Comparison of ENCODE assay signal across 21 cellular contexts in the genomic region with DNA sequence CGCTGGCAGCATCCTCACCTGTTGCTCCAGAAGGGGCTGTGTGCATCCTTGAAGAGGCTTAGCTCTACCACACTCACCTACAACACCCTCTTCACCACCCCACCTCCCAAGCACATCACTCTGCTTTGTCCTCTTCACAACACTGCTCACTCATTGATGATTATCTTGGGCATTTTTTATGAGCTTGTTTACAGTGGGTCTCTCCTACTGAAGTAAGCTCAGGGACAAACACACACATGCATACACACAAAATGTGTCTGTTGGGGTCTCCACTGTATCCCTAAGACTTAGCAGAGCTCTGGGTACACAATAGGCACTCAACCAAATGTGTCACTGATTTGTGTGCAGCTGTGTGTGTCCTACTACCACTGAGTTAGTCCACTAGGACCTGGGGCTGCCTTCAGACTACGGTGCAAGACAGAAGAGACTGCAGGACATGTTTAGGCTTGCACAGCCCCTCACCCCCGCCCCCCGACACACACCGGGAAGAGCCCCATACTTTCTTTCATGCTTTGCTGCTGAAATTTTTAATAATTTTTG. TPM values are rescaled to one million over a fixed set of nuclear protein-coding genes. Genes with fewer than 3 reads are reported as not detected.
DNase-seq lines count a peak whose midpoint lies in the region; ATAC-seq, FAIRE-seq and TF ChIP-seq lines count a peak whose summit lies in the region.
"Had no signal": no experiment of that assay in that cellular context is flagged by ENCODE, and none has a peak within 500 bp of the region (broad histone marks: within the 10 kb centered on the region; RNA-seq: fewer than 3 reads in every experiment).

No MANE protein-coding gene starts in this region.

- H3K27me3 Mint-ChIP-seq in Caco-2 (ENCODE audit: insufficient read depth, unreplicated experiment), result no peaks in the 10 kb centered on the region
- H3K27me3 Mint-ChIP-seq in brain, result peaks cover 29% of the 10 kb centered on the region
- peaks cover 44% of the 10 kb centered on the region for H3K27me3 Mint-ChIP-seq in nephron progenitor cell (ENCODE audit: low read depth, poor library complexity)

- H3K9me2 ChIP-seq in OCI-LY7 (ENCODE audit: insufficient read depth, low read length), result no peaks in the 10 kb centered on the region

- DNase-seq in A549 (ENCODE audit: low read depth in 1 of 2, low spot score in 1 of 2) (no peak), Caco-2 (no peak), nephron progenitor cell (no peak), cerebellum (ENCODE audit: low spot score) (no peak), NCI-H1436 treated with DMSO at 0.1 percent for 48 hours (lab: John Stamatoyannopoulos, UW) (no peak), OCI-LY7 (ENCODE audit: low spot score) (no peak)
- DNase-seq: AML-193; Calu3; CD4-positive, alpha-beta memory T cell; DMS79 treated with DMSO at 0.1 percent for 48 hours; GF-D8; H9; IMR-90; KBM-7 had no signal

- TF ChIP-seq CTCF in A549 (IDR thresholded peaks at IDR 0.05) (no peak), Caco-2 (IDR thresholded peaks at IDR 0.05; ENCODE audit: insufficient read depth in 1 of 2, low read depth in 1 of 2, low read length in 1 of 2, severe bottlenecking in 1 of 2, unreplicated experiment in 1 of 2) (no peak), brain (conservative IDR thresholded peaks at IDR 0.05) (no peak), nephron progenitor cell (IDR thresholded peaks at IDR 0.05) (no peak), OCI-LY7 (conservative IDR thresholded peaks at IDR 0.05; ENCODE audit: low read length) (no peak)

- no peaks in the 10 kb centered on the region for H3K27me3 ChIP-seq in Caco-2 (replicated peaks; ENCODE audit: control insufficient read depth, insufficient read depth, low read length)

- H3K4me3 Mint-ChIP-seq in Caco-2 (ENCODE audit: unreplicated experiment) (peak overlapping the region; percentile 54), brain (peak overlapping the region in 4 of 5 experiments; percentile 22 to 68 (median 35)), nephron progenitor cell (peak overlapping the region; percentile 37)

- H3K4me3 ChIP-seq in A549 (no peak overlapping the region), Caco-2 (ENCODE audit: low read depth, low read length) (no peak overlapping the region), OCI-LY7 (ENCODE audit: low read depth, low read length, poor library complexity, severe bottlenecking) (no peak overlapping the region)
- H3K4me3 ChIP-seq: GM12878 had no signal

- H3K36me3 Mint-ChIP-seq in Caco-2 (ENCODE audit: insufficient read depth, unreplicated experiment) (peaks cover 6% of the 10 kb centered on the region), brain (no peaks in the 10 kb centered on the region), nephron progenitor cell (ENCODE audit: low read depth) (no peaks in the 10 kb centered on the region)
- H3K36me3 Mint-ChIP-seq: CD4-positive, alpha-beta memory T cell had no signal

- no peaks in the 10 kb centered on the region for H3K9me3 Mint-ChIP-seq in Caco-2 (ENCODE audit: unreplicated experiment)
- peaks cover 0 to 5% (median 0%) of the 10 kb centered on the region in 5 experiments for H3K9me3 Mint-ChIP-seq in brain
- H3K9me3 Mint-ChIP-seq in nephron progenitor cell, result peaks cover 52% of the 10 kb centered on the region

- CTCF ChIA-PET in A549 (lab: Yijun Ruan, JAX), result interaction anchor here (1.2 to 2.9 kb wide), 2 partner anchors 10 to 223 kb away, joined by 3 to 11 read pairs; no protein-coding TSS in a partner anchor
- CTCF ChIA-PET in Caco-2 (lab: Charles Lee), result no interaction called here
- CTCF ChIA-PET in OCI-LY7 (lab: Charles Lee; ENCODE audit: unreplicated experiment), result no interaction called here

- peak; percentile 92 for FAIRE-seq in A549 (lab: Jason Lieb, UNC)
- FAIRE-seq: A204.1, GM12878, H1 had no signal

- WGBS in A549 (ENCODE audit: missing lambda C conversion rate), result 73% methylated on average over 5 of the region's 5 CpGs

- POLR2A ChIA-PET in A549 (lab: Yijun Ruan, JAX) (no interaction called here), Caco-2 (lab: Charles Lee) (no interaction called here), OCI-LY7 (lab: Charles Lee) (no interaction called here)

- no peak overlapping the region for H3K27ac Mint-ChIP-seq in Caco-2 (ENCODE audit: unreplicated experiment)
- H3K27ac Mint-ChIP-seq in brain, result no peak overlapping the region
- no peak overlapping the region for H3K27ac Mint-ChIP-seq in nephron progenitor cell
- H3K27ac Mint-ChIP-seq: CD4-positive, alpha-beta memory T cell had no signal

- peaks cover 7% of the 10 kb centered on the region for H3K4me1 Mint-ChIP-seq in Caco-2 (ENCODE audit: low read depth, unreplicated experiment)
- H3K4me1 Mint-ChIP-seq in brain, result no peaks in the 10 kb centered on the region
- peaks cover 10% of the 10 kb centered on the region for H3K4me1 Mint-ChIP-seq in nephron progenitor cell
- H3K4me1 Mint-ChIP-seq: CD4-positive, alpha-beta memory T cell had no signal

- no peak for TF ChIP-seq RAD21 in A549 (conservative IDR thresholded peaks at IDR 0.05 in 1 of 2, IDR thresholded peaks at IDR 0.05 in 1 of 2)

- H3K4me2 ChIP-seq in A549 (peak overlapping the region; percentile 98), OCI-LY7 (ENCODE audit: low read length) (no peak overlapping the region)

- TF ChIP-seq POLR2A in A549 (IDR thresholded peaks at IDR 0.05; ENCODE audit: low read length), result no peak

- H3K79me2 ChIP-seq in OCI-LY7 (ENCODE audit: insufficient read depth, low read depth, low read length), result no peaks in the 10 kb centered on the region

- H3K36me3 ChIP-seq in Caco-2 (ENCODE audit: control insufficient read depth, insufficient read depth, low read length) (no peaks in the 10 kb centered on the region), OCI-LY7 (ENCODE audit: insufficient read depth, low read length) (no peaks in the 10 kb centered on the region)

- H4K20me1 ChIP-seq in OCI-LY7 (ENCODE audit: insufficient read depth, low read length), result no peaks in the 10 kb centered on the region

- ATAC-seq in A549, result no peak
- ATAC-seq in GM21529 (IDR thresholded peaks at IDR 0.05; ENCODE audit: unreplicated experiment), result no peak
- ATAC-seq: GM12878 had no signal

- no TSS peak for BruUV-seq in Caco-2 (replicated peaks; lab: Mats Ljungman, UMichigan)
- no TSS peak for BruUV-seq in OCI-LY7 (replicated peaks; lab: Mats Ljungman, UMichigan)

- H3K9me3 ChIP-seq in A549, result no peaks in the 10 kb centered on the region
- no peaks in the 10 kb centered on the region for H3K9me3 ChIP-seq in Caco-2
- H3K9me3 ChIP-seq in OCI-LY7 (ENCODE audit: low read length), result no peaks in the 10 kb centered on the region

- no peak overlapping the region for H2AFZ ChIP-seq in OCI-LY7 (ENCODE audit: low read length)

- intact Hi-C loops in Caco-2 (cut with micrococcal nuclease; ENCODE audit: unreplicated experiment), result loop anchor here (2.0 to 10.0 kb wide), 2 partner anchors 13 to 69 kb away; no protein-coding TSS in a partner anchor
- intact Hi-C loops in OCI-LY7 (cut with micrococcal nuclease; ENCODE audit: unreplicated experiment), result no loop called here

- TF ChIP-seq EP300 in A549 (IDR thresholded peaks at IDR 0.05), result no peak

- H3K27ac ChIP-seq in A549 (peak overlapping the region in 1 of 2 experiments; percentile 97; a peak in 3 of 6 replicates), OCI-LY7 (ENCODE audit: low read depth, low read length, poor library complexity, severe bottlenecking) (no peak overlapping the region)
- H3K27ac ChIP-seq: C4-2B, HL-60 had no signal

- H3K4me1 ChIP-seq in A549 (peaks cover 34% of the 10 kb centered on the region), Caco-2 (peaks cover 3% of the 10 kb centered on the region; the same call in 1 of the 2 replicates), OCI-LY7 (ENCODE audit: insufficient read depth, low read length, poor library complexity, severe bottlenecking) (no peaks in the 10 kb centered on the region)

TF ChIP-seq in A549, 52 proteins besides CTCF, POLR2A, EP300 and RAD21 (continues in another document):
- TF ChIP-seq CHD2 (IDR thresholded peaks at IDR 0.05; ENCODE audit: low read length, partially characterized antibody), result no peak
- no peak for TF ChIP-seq NR3C1 (IDR thresholded peaks at IDR 0.05)
- TF ChIP-seq, protein P1, sequence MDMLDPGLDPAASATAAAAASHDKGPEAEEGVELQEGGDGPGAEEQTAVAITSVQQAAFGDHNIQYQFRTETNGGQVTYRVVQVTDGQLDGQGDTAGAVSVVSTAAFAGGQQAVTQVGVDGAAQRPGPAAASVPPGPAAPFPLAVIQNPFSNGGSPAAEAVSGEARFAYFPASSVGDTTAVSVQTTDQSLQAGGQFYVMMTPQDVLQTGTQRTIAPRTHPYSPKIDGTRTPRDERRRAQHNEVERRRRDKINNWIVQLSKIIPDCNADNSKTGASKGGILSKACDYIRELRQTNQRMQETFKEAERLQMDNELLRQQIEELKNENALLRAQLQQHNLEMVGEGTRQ (IDR thresholded peaks at IDR 0.05), result no peak
- no peak for TF ChIP-seq HOXB5 (CRISPR knock-in tag; IDR thresholded peaks at IDR 0.05)
- no peak for TF ChIP-seq MAZ (IDR thresholded peaks at IDR 0.05; ENCODE audit: borderline replicate concordance, low read depth, low read length)
- no peak for TF ChIP-seq GATA3 (IDR thresholded peaks at IDR 0.05; ENCODE audit: borderline replicate concordance)
- TF ChIP-seq KDM1A (IDR thresholded peaks at IDR 0.05; ENCODE audit: low read depth), result no peak
- TF ChIP-seq PHF8 (IDR thresholded peaks at IDR 0.05; ENCODE audit: borderline replicate concordance, low read depth), result no peak
- no peak for TF ChIP-seq ZFP36 (IDR thresholded peaks at IDR 0.05; ENCODE audit: borderline replicate concordance, partially characterized antibody)
- no peak for TF ChIP-seq JUN (IDR thresholded peaks at IDR 0.05)
- TF ChIP-seq SREBF2 (IDR thresholded peaks at IDR 0.05), result no peak
- no peak for TF ChIP-seq NPAS2 (CRISPR knock-in tag; IDR thresholded peaks at IDR 0.05; ENCODE audit: borderline replicate concordance)
- TF ChIP-seq SMC3 (IDR thresholded peaks at IDR 0.05), result no peak
- TF ChIP-seq KDM5A (IDR thresholded peaks at IDR 0.05), result no peak
- no peak for TF ChIP-seq ESRRA (IDR thresholded peaks at IDR 0.05; ENCODE audit: borderline replicate concordance, low read length)
- TF ChIP-seq, protein P2, sequence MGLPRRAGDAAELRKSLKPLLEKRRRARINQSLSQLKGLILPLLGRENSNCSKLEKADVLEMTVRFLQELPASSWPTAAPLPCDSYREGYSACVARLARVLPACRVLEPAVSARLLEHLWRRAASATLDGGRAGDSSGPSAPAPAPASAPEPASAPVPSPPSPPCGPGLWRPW (IDR thresholded peaks at IDR 0.05), result no peak
- TF ChIP-seq CBX8 (IDR thresholded peaks at IDR 0.05), result no peak

RNA-seq across cellular contexts. Expression of a gene that starts 1.3 kb away (rescaled TPM):
- polyA plus RNA-seq in A549 (2011; rRNA removed), result 92.4 and 101 TPM in 2 replicates
- polyA plus RNA-seq in A549 (2012; cell fraction: cytosol; rRNA removed), result 32.2 and 52.7 TPM in 2 replicates
- 165 and 309 TPM in 2 replicates for polyA plus RNA-seq in A549 (2012; cell fraction: nucleus; rRNA removed)
- 60.7 to 80.3 TPM (median 64.0 TPM) in 3 replicates for polyA plus RNA-seq in A549 (2017; fragmentation: RNase III; extraction: RNeasy Plus Mini Kit Qiagen cat#74134 plus additional on column Dnase treatment)
- 258 and 321 TPM in 2 replicates for polyA minus RNA-seq in A549 (2011; rRNA and poly(A)+ RNA removed)
- 39.8 and 40.4 TPM in 2 replicates for total RNA-seq in Caco-2 (2022)
- polyA plus RNA-seq in brain (ENCODE audit: insufficient read depth, low read depth, low replicate concordance), result 0.22 TPM
- total RNA-seq in cerebellum, result 18.7 TPM
- total RNA-seq in OCI-LY7 (2014; rRNA removed; shearing (Covaris generic)), result not detected in 2 replicates
- total RNA-seq in OCI-LY7 (2022), result not detected in 2 replicates
- total RNA-seq: CD4-positive, alpha-beta memory T cell had no signal
- polyA plus RNA-seq: CD4-positive, alpha-beta memory T cell had no signal

Comparison
In these comparisons a context has a peak if more than half of its experiments do, and no peak if none do; other contexts are left out.
1. RNA of a gene that starts 1.3 kb away (total RNA-seq): 39.8 to 40.4 TPM in Caco-2 and 18.7 TPM in cerebellum (single experiment); not detected in OCI-LY7; every median in the first group is over 10 times any median in the second.
2. Peak in every context shown above with its lines, with median percentiles within 50 percentile points of each other: H3K4me3 Mint-ChIP-seq.